24 cellular contexts compared by ENCODE assay signal in genomic region chr18:23850215-23850614, GRCh38.
"Had no signal": no experiment of that assay in that cellular context is flagged by ENCODE, and none has a peak within 500 bp of the region (broad histone marks: within the 10 kb centered on the region; RNA-seq: fewer than 3 reads in every experiment).

No MANE protein-coding gene starts in this region.

- H3K36me3 ChIP-seq: neural progenitor cell, right lobe of liver, transverse colon, uterus had no signal

- H3K4me1 ChIP-seq: esophagus muscularis mucosa, left ventricle myocardium inferior, lower lobe of right lung, upper lobe of right lung, uterus had no signal

- H3K27ac ChIP-seq: dorsolateral prefrontal cortex, esophagus muscularis mucosa, left ventricle myocardium inferior, lower lobe of right lung, neural progenitor cell, parathyroid adenoma, right lobe of liver, suprapubic skin, transverse colon, upper lobe of right lung, uterus had no signal

- ATAC-seq: left cardiac atrium; lower lobe of right lung; natural killer cell treated with Interleukin-12 subunit alpha and Interleukin-12 subunit beta and Interleukin-15 and Interleukin-18, amount 100 ng/mL, for 72 hours; right lobe of liver; stimulated activated naive CD8-positive, alpha-beta T cell treated with anti-CD3 and anti-CD28 coated beads, Interleukin-15, amount 100 ng/mL, for 72 hours; upper lobe of right lung had no signal

- DNase-seq: cerebellar nuclear complex; dorsolateral prefrontal cortex; effector CD4-positive, alpha-beta T cell; endodermal cell; left cardiac atrium; left ventricle myocardium inferior; lower lobe of right lung; naive B cell; right lobe of liver; small intestine; stimulated activated CD4-positive, alpha-beta T cell treated with anti-CD3 and anti-CD28 coated beads, Interleukin-12 subunit alpha, Interleukin-12 subunit beta, amount 100 ng/mL, for 4 hours; stimulated activated CD4-positive, alpha-beta T cell treated with anti-CD3 and anti-CD28 coated beads, Interleukin-1b, Interleukin-23, amount 100 ng/mL, for 48 hours; stimulated activated CD4-positive, alpha-beta T cell treated with anti-CD3 and anti-CD28 coated beads, Interleukin-4, amount 100 ng/mL, for 1 hour; stimulated activated CD8-positive, alpha-beta memory T cell treated with anti-CD3 and anti-CD28 coated beads, Interleukin-4, amount 100 ng/mL, for 48 hours; stimulated activated naive CD4-positive, alpha-beta T cell; stimulated activated naive CD8-positive, alpha-beta T cell treated with anti-CD3 and anti-CD28 coated beads, Interleukin-15, amount 100 ng/mL, for 72 hours; transverse colon; upper lobe of right lung; uterus had no signal

- H3K9ac ChIP-seq: neural progenitor cell, parathyroid adenoma had no signal

- H3K27me3 ChIP-seq: dorsolateral prefrontal cortex, esophagus muscularis mucosa, neural progenitor cell, right lobe of liver, suprapubic skin, transverse colon, upper lobe of right lung, uterus had no signal

- H3K9me3 ChIP-seq: esophagus muscularis mucosa, left ventricle myocardium inferior, lower lobe of right lung, right lobe of liver, suprapubic skin, transverse colon, upper lobe of right lung, uterus had no signal

- H3K4me2 ChIP-seq: neural progenitor cell had no signal

- H3K4me3 ChIP-seq: dorsolateral prefrontal cortex, esophagus muscularis mucosa, left ventricle myocardium inferior, lower lobe of right lung, neural progenitor cell, right lobe of liver, suprapubic skin, transverse colon, upper lobe of right lung, uterus had no signal
